ENCODE assay signal across 21 cellular contexts in genomic region chr1:56235909-56236510, GRCh38.
"Had no signal": no experiment of that assay in that cellular context is flagged by ENCODE, and none has a peak within 500 bp of the region (broad histone marks: within the 10 kb centered on the region; RNA-seq: fewer than 3 reads in every experiment).

No MANE protein-coding gene starts in this region.

- H3K27ac ChIP-seq: coronary artery, esophagus squamous epithelium, psoas muscle, skin epidermis, spleen, thoracic aorta, transverse colon, vagina had no signal

- H3K9me3 ChIP-seq: esophagus squamous epithelium, psoas muscle, thoracic aorta, transverse colon, vagina had no signal

- H3K27ac Mint-ChIP-seq: memory B cell; natural killer cell; stimulated activated naive B cell treated with anti-CD40 and anti-IgM and Interleukin-4, amounts not matched to agents 10 μg/mL and 1 μg/mL and 100 μg/mL, for 72 hours; stimulated activated naive CD8-positive, alpha-beta T cell treated with anti-CD3 and anti-CD28 coated beads, Interleukin-15, Interleukin-2, amounts not matched to agents 100 ng/mL and 50 ng/mL, for 24 hours had no signal

- H3K4me1 Mint-ChIP-seq: memory B cell; natural killer cell; stimulated activated naive B cell treated with anti-CD40 and anti-IgM and Interleukin-4, amounts not matched to agents 10 μg/mL and 1 μg/mL and 100 μg/mL, for 72 hours had no signal

- H3K36me3 Mint-ChIP-seq: memory B cell; natural killer cell; stimulated activated naive B cell treated with anti-CD40 and anti-IgM and Interleukin-4, amounts not matched to agents 10 μg/mL and 1 μg/mL and 100 μg/mL, for 72 hours had no signal

- H3K36me3 ChIP-seq: esophagus squamous epithelium, spleen, thoracic aorta, transverse colon, vagina had no signal

- DNase-seq: dermis blood vessel endothelial cell; effector memory CD4-positive, alpha-beta T cell; esophagus squamous epithelium; kidney; natural killer cell; psoas muscle; right cardiac atrium; spleen; stimulated activated CD4-positive, alpha-beta T cell treated with anti-CD3 and anti-CD28 coated beads, Interleukin-2, amount 100 ng/mL, for 48 hours; stimulated activated naive B cell treated with anti-CD40 and anti-IgM and Interleukin-4, amounts not matched to agents 10 μg/mL and 1 μg/mL and 100 μg/mL, for 72 hours; transverse colon had no signal

- H3K27me3 ChIP-seq: esophagus squamous epithelium, spleen, transverse colon, vagina had no signal

- ATAC-seq: left lobe of liver; natural killer cell; psoas muscle; right cardiac atrium; stimulated activated naive B cell treated with anti-CD40 and anti-IgM and Interleukin-4, amounts not matched to agents 10 μg/mL and 1 μg/mL and 100 μg/mL, for 72 hours had no signal

- H3K4me3 Mint-ChIP-seq: memory B cell; natural killer cell; stimulated activated naive B cell treated with anti-CD40 and anti-IgM and Interleukin-4, amounts not matched to agents 10 μg/mL and 1 μg/mL and 100 μg/mL, for 72 hours; stimulated activated naive CD8-positive, alpha-beta T cell treated with anti-CD3 and anti-CD28 coated beads, Interleukin-15, Interleukin-2, amounts not matched to agents 100 ng/mL and 50 ng/mL, for 24 hours had no signal

- H3K9me3 Mint-ChIP-seq: memory B cell; stimulated activated naive B cell treated with anti-CD40 and anti-IgM and Interleukin-4, amounts not matched to agents 10 μg/mL and 1 μg/mL and 100 μg/mL, for 72 hours had no signal

- H3K4me3 ChIP-seq: coronary artery, esophagus squamous epithelium, lung, psoas muscle, skin epidermis, spleen, thoracic aorta, transverse colon, vagina had no signal

- FAIRE-seq: endothelial cell of umbilical vein, frontal cortex, kidney had no signal

- H3K4me1 ChIP-seq: esophagus squamous epithelium, psoas muscle, spleen, transverse colon, vagina had no signal

- H3K27me3 Mint-ChIP-seq: stimulated activated naive CD8-positive, alpha-beta T cell treated with anti-CD3 and anti-CD28 coated beads, Interleukin-15, Interleukin-2, amounts not matched to agents 100 ng/mL and 50 ng/mL, for 24 hours had no signal
